ENCODE assay signal across 11 cellular contexts in the genomic region with DNA sequence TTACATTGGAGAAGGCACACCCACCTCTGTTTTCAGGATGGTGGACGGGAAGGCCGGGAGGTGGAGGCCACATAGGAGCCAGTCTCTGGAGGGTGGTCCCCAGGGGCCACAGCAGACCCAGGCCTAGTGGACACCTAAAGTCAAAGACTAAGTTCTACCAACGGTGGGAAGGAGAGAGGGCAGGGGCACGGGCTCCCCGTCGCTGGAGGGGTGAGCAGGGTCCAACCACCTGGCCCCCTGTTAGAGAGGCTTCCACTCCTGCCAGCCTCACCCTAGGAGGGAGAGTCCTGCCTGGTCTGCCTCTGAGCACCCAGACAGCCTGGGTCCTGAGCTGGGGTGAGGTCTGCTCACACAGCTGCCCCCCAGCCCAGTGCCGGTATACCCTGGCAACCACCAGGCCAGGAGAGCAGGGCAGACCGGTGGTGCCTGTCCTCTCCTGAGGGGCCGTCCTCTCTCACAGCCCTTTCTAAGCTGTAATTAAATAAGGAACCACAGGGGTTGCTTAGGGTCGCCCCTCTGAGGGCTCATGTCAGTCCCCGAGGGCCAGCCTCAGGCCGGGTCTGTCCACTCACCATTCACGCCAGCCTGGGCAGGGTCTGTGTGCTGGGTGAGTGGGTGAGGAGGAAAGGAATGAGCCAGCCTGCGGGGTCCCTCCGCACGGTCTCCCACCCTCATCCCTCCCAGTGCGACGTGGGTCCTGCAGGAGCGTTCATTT. TPM values are rescaled to one million over a fixed set of nuclear protein-coding genes. Genes with fewer than 3 reads are reported as not detected.
DNase-seq lines count a peak whose midpoint lies in the region; TF ChIP-seq lines count a peak whose summit lies in the region.
"Had no signal": no experiment of that assay in that cellular context is flagged by ENCODE, and none has a peak within 500 bp of the region (broad histone marks: within the 10 kb centered on the region; RNA-seq: fewer than 3 reads in every experiment).

No MANE protein-coding gene starts in this region.

- peaks cover 20% of the 10 kb centered on the region for H3F3A ChIP-seq in PC-9 (ENCODE audit: insufficient read depth, low read depth)

- peaks cover 36 to 71% (median 40%) of the 10 kb centered on the region in 3 donors for H3K4me1 Mint-ChIP-seq in CD8-positive, alpha-beta memory T cell
- H3K4me1 Mint-ChIP-seq in glutamatergic neuron (ENCODE audit: low read depth, unreplicated experiment) (no peaks in the 10 kb centered on the region), nephron progenitor cell (peaks cover 38% of the 10 kb centered on the region)

- CTCF ChIA-PET in CD8-positive, alpha-beta memory T cell (lab: Charles Lee), result interaction anchor here (1.3 to 1.5 kb wide), 2 partner anchors 14 to 16 kb away, joined by 3 to 7 read pairs; no protein-coding TSS in a partner anchor
- CTCF ChIA-PET in PC-9 (lab: Charles Lee), result no interaction called here

- no peaks in the 10 kb centered on the region for H3K27me3 Mint-ChIP-seq in CD8-positive, alpha-beta memory T cell
- H3K27me3 Mint-ChIP-seq in glutamatergic neuron (ENCODE audit: unreplicated experiment) (no peaks in the 10 kb centered on the region), nephron progenitor cell (ENCODE audit: low read depth, poor library complexity) (no peaks in the 10 kb centered on the region)

- H3K27me3 ChIP-seq in CD8-positive, alpha-beta memory T cell (ENCODE audit: insufficient read depth, low read length, poor library complexity, severe bottlenecking), result no peaks in the 10 kb centered on the region
- H3K27me3 ChIP-seq in PC-9 (ENCODE audit: insufficient read depth, low read depth) (no peaks in the 10 kb centered on the region), duodenal mucosa (ENCODE audit: control insufficient read depth in 1 of 2, insufficient read depth in 2 of 2, low read length in 2 of 2) (no peaks in the 10 kb centered on the region), rectal smooth muscle tissue (ENCODE audit: control insufficient read depth, insufficient read depth, low read length) (no peaks in the 10 kb centered on the region)

- H3K9me3 ChIP-seq in CD8-positive, alpha-beta memory T cell (ENCODE audit: low read length), result no peaks in the 10 kb centered on the region
- H3K9me3 ChIP-seq in PC-9 (ENCODE audit: insufficient read depth, low read depth) (no peaks in the 10 kb centered on the region), duodenal mucosa (ENCODE audit: control insufficient read depth in 1 of 2, low read length in 2 of 2) (no peaks in the 10 kb centered on the region)
- H3K9me3 ChIP-seq: lower lobe of right lung had no signal

- peak overlapping the region in 5 of 7 donors; percentile 42 to 84 (median 70) for H3K4me3 Mint-ChIP-seq in CD8-positive, alpha-beta memory T cell
- H3K4me3 Mint-ChIP-seq in glutamatergic neuron (ENCODE audit: unreplicated experiment) (no peak overlapping the region), nephron progenitor cell (no peak overlapping the region)

- peaks cover 79% of the 10 kb centered on the region for H3K4me1 ChIP-seq in CD8-positive, alpha-beta memory T cell (ENCODE audit: insufficient read depth, low read length)
- H3K4me1 ChIP-seq in PC-9 (replicated peaks; ENCODE audit: insufficient read depth) (peaks cover 33% of the 10 kb centered on the region), duodenal mucosa (ENCODE audit: control insufficient read depth in 1 of 2, insufficient read depth in 2 of 2, low read length in 2 of 2) (peaks cover 32 to 68% of the 10 kb centered on the region in 2 donors), rectal smooth muscle tissue (ENCODE audit: control insufficient read depth, insufficient read depth, low read length) (peaks cover 32% of the 10 kb centered on the region)

- no peaks in the 10 kb centered on the region for H3K9me2 ChIP-seq in PC-9 (ENCODE audit: insufficient read depth)

- peak overlapping the region; percentile 98; the same call in 1 of the 2 replicates for H3K4me2 ChIP-seq in PC-9

- peak overlapping the region in 3 of 8 donors; percentile 57 to 72 (median 58) for H3K27ac Mint-ChIP-seq in CD8-positive, alpha-beta memory T cell
- H3K27ac Mint-ChIP-seq in glutamatergic neuron (ENCODE audit: unreplicated experiment) (no peak overlapping the region), nephron progenitor cell (no peak overlapping the region)

- POLR2A ChIA-PET in CD8-positive, alpha-beta memory T cell (lab: Charles Lee), result interaction anchor here (1.4 kb wide), 1 partner anchor 14 kb away, joined by 3 read pairs; no protein-coding TSS in a partner anchor
- POLR2A ChIA-PET in PC-9 (lab: Charles Lee; ENCODE audit: unreplicated experiment), result no interaction called here

- H4K20me1 ChIP-seq in PC-9 (ENCODE audit: insufficient read depth), result peaks cover 52% of the 10 kb centered on the region

- H3K9ac ChIP-seq in duodenal mucosa (ENCODE audit: low read depth in 1 of 2, low read length in 2 of 2) (peak overlapping the region in 1 of 2 donors; percentile 97), rectal smooth muscle tissue (ENCODE audit: low read length) (no peak overlapping the region)

- no TSS peak for BruUV-seq in PC-9 (replicated peaks; lab: Mats Ljungman, UMichigan)

- no peaks in the 10 kb centered on the region for H3K36me3 ChIP-seq in CD8-positive, alpha-beta memory T cell (ENCODE audit: insufficient read depth, low read length)
- no peaks in the 10 kb centered on the region for H3K36me3 ChIP-seq in PC-9 (ENCODE audit: low read depth)
- peaks cover 8 to 22% of the 10 kb centered on the region in 2 donors for H3K36me3 ChIP-seq in duodenal mucosa (ENCODE audit: control insufficient read depth in 1 of 2, insufficient read depth in 2 of 2, low read length in 2 of 2)
- peaks cover 10% of the 10 kb centered on the region for H3K36me3 ChIP-seq in rectal smooth muscle tissue (ENCODE audit: control insufficient read depth, insufficient read depth, low read length)

- no peak overlapping the region for H3K4me3 ChIP-seq in CD8-positive, alpha-beta memory T cell (ENCODE audit: low read length)
- H3K4me3 ChIP-seq in PC-9, result no peak overlapping the region
- H3K4me3 ChIP-seq in duodenal mucosa (ENCODE audit: low read depth in 1 of 2, low read length in 2 of 2), result peak overlapping the region; percentile 89 to 94
- peak overlapping the region; percentile 84 for H3K4me3 ChIP-seq in rectal smooth muscle tissue (ENCODE audit: low read length)

- peaks cover 49% of the 10 kb centered on the region for H3K79me2 ChIP-seq in PC-9 (ENCODE audit: low read depth)

- DNase-seq in CD8-positive, alpha-beta memory T cell, result no peak
- no peak for DNase-seq in PC-9
- DNase-seq in activated CD8-positive, alpha-beta memory T cell treated with anti-CD3 and anti-CD28 coated beads, Interleukin-2, amount 50 U/mL, for 4 hours, result no peak
- DNase-seq in NCI-H526 (lab: John Stamatoyannopoulos, UW), result no peak
- DNase-seq in glutamatergic neuron, result no peak
- DNase-seq in nephron progenitor cell, result no peak
- DNase-seq: lower lobe of right lung, NCI-H2107 had no signal

- TF ChIP-seq CTCF in PC-9 (conservative IDR thresholded peaks at IDR 0.05) (no peak), glutamatergic neuron (IDR thresholded peaks at IDR 0.05; ENCODE audit: partially characterized antibody, unreplicated experiment) (no peak), nephron progenitor cell (IDR thresholded peaks at IDR 0.05) (no peak)

- no peak overlapping the region for H3K27ac ChIP-seq in CD8-positive, alpha-beta memory T cell (ENCODE audit: low read depth, low read length)
- H3K27ac ChIP-seq in PC-9 (no peak overlapping the region), duodenal mucosa (ENCODE audit: low read depth, low read length) (no peak overlapping the region), rectal smooth muscle tissue (ENCODE audit: low read depth, low read length) (no peak overlapping the region)
- H3K27ac ChIP-seq: epithelial cell of prostate had no signal

- H2AFZ ChIP-seq in PC-9, result no peak overlapping the region

- intact Hi-C loops in PC-9 (cut with micrococcal nuclease; ENCODE audit: unreplicated experiment), result no loop called here

- no peaks in the 10 kb centered on the region for H3K9me3 Mint-ChIP-seq in CD8-positive, alpha-beta memory T cell
- H3K9me3 Mint-ChIP-seq in glutamatergic neuron (ENCODE audit: unreplicated experiment), result peaks cover 3% of the 10 kb centered on the region
- H3K9me3 Mint-ChIP-seq in nephron progenitor cell, result no peaks in the 10 kb centered on the region

- H3K36me3 Mint-ChIP-seq in CD8-positive, alpha-beta memory T cell, result peaks cover 0 to 2% (median 0%) of the 10 kb centered on the region in 3 donors
- H3K36me3 Mint-ChIP-seq in glutamatergic neuron (ENCODE audit: unreplicated experiment) (no peaks in the 10 kb centered on the region), nephron progenitor cell (ENCODE audit: low read depth) (no peaks in the 10 kb centered on the region)

RNA-seq across cellular contexts. Expression of a gene that starts 2.3 kb away (rescaled TPM):
- total RNA-seq in CD8-positive, alpha-beta memory T cell, result 10 to 100 TPM; 55.9 to 56.3 TPM
- 4.6 TPM for polyA plus RNA-seq in CD8-positive, alpha-beta memory T cell
- 107 and 113 TPM in 2 replicates for total RNA-seq in PC-9 (2021)
- total RNA-seq in glutamatergic neuron (ENCODE audit: unreplicated experiment), result 11.8 TPM

RNA-seq across cellular contexts. Expression of a gene that starts 32.3 kb away (rescaled TPM):
- total RNA-seq in CD8-positive, alpha-beta memory T cell, result 1 to 10 TPM; 1.4 to 1.5 TPM
- polyA plus RNA-seq in CD8-positive, alpha-beta memory T cell, result 1.6 TPM
- 5.8 and 11.5 TPM in 2 replicates for total RNA-seq in PC-9 (2021)
- total RNA-seq in glutamatergic neuron (ENCODE audit: unreplicated experiment), result 45.1 TPM

Comparison
In these comparisons a context has a peak if more than half of its experiments do, and no peak if none do; other contexts are left out.
1. H3K4me3 ChIP-seq: peak in duodenal mucosa (2 of 2) and rectal smooth muscle tissue (single experiment); none in CD8-positive, alpha-beta memory T cell (single experiment) and PC-9 (single experiment).
2. H3K4me3 Mint-ChIP-seq: peak in CD8-positive, alpha-beta memory T cell (5 of 7); none in glutamatergic neuron (single experiment) and nephron progenitor cell (single experiment).